In the genomic region with DNA sequence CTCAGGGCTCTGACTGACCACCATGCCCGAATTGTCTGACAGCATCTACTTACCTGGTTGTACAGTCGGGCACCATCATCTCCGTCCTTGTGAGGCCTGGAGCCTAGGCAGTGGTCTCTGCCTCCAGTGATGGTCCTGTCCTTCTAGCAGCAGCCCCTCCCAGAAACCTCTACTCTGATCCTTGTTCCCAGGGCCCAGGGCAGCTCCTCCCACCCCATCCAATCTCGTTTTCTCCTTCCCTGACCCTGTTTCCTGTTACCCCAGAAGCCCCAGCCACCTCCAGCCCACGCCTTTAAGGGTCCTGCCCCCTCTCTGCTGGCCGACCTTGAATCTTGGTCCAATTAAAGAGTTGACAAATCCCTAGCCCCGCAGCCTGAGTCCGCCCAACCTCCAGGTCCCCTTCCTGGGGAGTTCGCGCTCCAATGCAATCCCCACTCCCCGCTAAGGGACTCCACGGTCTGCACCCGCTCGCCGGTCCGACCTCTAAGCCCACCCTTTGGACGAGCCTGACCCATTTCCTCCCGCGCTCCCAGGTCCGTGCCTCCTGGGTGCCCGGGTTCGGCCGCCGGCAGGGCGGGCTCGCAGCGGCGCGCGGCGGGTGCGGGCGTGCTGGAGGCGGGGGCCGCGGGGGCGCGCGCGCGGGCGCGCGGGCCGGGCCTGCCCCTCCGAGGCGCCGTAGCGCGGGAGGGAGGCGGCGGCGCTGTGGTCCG, we compare ENCODE assay signal across 2 cellular contexts.
TF ChIP-seq lines count a peak whose summit lies in the region.

TSS of gene B4GALT2 (plus strand) at position 660 of the 710 bp plus-strand sequence. CDS start 1,951 bp downstream, outside the sequence.

TF ChIP-seq in WTC11, 78 proteins besides CTCF, POLR2A, EP300 and RAD21 (continues in another document):
- TF ChIP-seq, protein P1, sequence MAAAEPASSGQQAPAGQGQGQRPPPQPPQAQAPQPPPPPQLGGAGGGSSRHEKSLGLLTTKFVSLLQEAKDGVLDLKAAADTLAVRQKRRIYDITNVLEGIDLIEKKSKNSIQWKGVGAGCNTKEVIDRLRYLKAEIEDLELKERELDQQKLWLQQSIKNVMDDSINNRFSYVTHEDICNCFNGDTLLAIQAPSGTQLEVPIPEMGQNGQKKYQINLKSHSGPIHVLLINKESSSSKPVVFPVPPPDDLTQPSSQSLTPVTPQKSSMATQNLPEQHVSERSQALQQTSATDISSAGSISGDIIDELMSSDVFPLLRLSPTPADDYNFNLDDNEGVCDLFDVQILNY (CRISPR knock-in tag; IDR thresholded peaks at IDR 0.05): no peak
- TF ChIP-seq GRHL2 (CRISPR knock-in tag; IDR thresholded peaks at IDR 0.05; ENCODE audit: insufficient replicate concordance, severe bottlenecking) (no peak), ARID4B (CRISPR knock-in tag; IDR thresholded peaks at IDR 0.05; ENCODE audit: borderline replicate concordance) (peak; percentile 44; the same call in 1 of the 2 replicates), ZBTB43 (CRISPR knock-in tag; IDR thresholded peaks at IDR 0.05) (no peak), FOXP4 (CRISPR knock-in tag; IDR thresholded peaks at IDR 0.05) (no peak), FOXP1 (CRISPR knock-in tag; IDR thresholded peaks at IDR 0.05; ENCODE audit: borderline replicate concordance) (no peak), ATF1 (CRISPR knock-in tag; IDR thresholded peaks at IDR 0.05) (no peak), ZBTB21 (CRISPR knock-in tag; IDR thresholded peaks at IDR 0.05; ENCODE audit: borderline replicate concordance) (0 out of 2 replicates have a peak, but pooled peaks have one; percentile 39), ERG (CRISPR knock-in tag; IDR thresholded peaks at IDR 0.05) (no peak), RELA (CRISPR knock-in tag; IDR thresholded peaks at IDR 0.05; ENCODE audit: borderline replicate concordance) (no peak)
- TF ChIP-seq, protein P2, sequence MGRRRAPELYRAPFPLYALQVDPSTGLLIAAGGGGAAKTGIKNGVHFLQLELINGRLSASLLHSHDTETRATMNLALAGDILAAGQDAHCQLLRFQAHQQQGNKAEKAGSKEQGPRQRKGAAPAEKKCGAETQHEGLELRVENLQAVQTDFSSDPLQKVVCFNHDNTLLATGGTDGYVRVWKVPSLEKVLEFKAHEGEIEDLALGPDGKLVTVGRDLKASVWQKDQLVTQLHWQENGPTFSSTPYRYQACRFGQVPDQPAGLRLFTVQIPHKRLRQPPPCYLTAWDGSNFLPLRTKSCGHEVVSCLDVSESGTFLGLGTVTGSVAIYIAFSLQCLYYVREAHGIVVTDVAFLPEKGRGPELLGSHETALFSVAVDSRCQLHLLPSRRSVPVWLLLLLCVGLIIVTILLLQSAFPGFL (CRISPR knock-in tag; IDR thresholded peaks at IDR 0.05; ENCODE audit: borderline replicate concordance): no peak

TF ChIP-seq in H1, 55 proteins besides CTCF, POLR2A, EP300 and RAD21:
- no peak for TF ChIP-seq MAX (IDR thresholded peaks at IDR 0.05)
- peak; percentile 84 for TF ChIP-seq KDM4A (IDR thresholded peaks at IDR 0.05; ENCODE audit: low read depth, low read length, severe bottlenecking)
- peak; percentile 49; the same call in 1 of the 2 replicates for TF ChIP-seq PHF8 (conservative IDR thresholded peaks at IDR 0.05; ENCODE audit: low read depth, low read length)
- no peak for TF ChIP-seq SIRT6 (IDR thresholded peaks at IDR 0.05; ENCODE audit: low read length)
- no peak for TF ChIP-seq SUZ12 (IDR thresholded peaks at IDR 0.05; ENCODE audit: low read length)
- TF ChIP-seq RBBP5 (IDR thresholded peaks at IDR 0.05; ENCODE audit: borderline replicate concordance, low read depth, low read length): no peak; the same call in 1 of the 2 replicates
- TF ChIP-seq, protein P3, sequence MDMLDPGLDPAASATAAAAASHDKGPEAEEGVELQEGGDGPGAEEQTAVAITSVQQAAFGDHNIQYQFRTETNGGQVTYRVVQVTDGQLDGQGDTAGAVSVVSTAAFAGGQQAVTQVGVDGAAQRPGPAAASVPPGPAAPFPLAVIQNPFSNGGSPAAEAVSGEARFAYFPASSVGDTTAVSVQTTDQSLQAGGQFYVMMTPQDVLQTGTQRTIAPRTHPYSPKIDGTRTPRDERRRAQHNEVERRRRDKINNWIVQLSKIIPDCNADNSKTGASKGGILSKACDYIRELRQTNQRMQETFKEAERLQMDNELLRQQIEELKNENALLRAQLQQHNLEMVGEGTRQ (IDR thresholded peaks at IDR 0.05; ENCODE audit: low read length): no peak
- TF ChIP-seq SIN3A (conservative IDR thresholded peaks at IDR 0.05 in 1 of 2, IDR thresholded peaks at IDR 0.05 in 1 of 2; ENCODE audit: low read depth in 1 of 2, low read length in 2 of 2): peak; percentile 22 to 73; a peak in 1 of 4 replicates
- TF ChIP-seq CBX8 (IDR thresholded peaks at IDR 0.05; ENCODE audit: borderline replicate concordance, low read depth, low read length): no peak
- TF ChIP-seq ASH2L (IDR thresholded peaks at IDR 0.05; ENCODE audit: low read length): peak; percentile 38
TF ChIP-seq in H1: peak in this region for 4.
